In the genomic region with DNA sequence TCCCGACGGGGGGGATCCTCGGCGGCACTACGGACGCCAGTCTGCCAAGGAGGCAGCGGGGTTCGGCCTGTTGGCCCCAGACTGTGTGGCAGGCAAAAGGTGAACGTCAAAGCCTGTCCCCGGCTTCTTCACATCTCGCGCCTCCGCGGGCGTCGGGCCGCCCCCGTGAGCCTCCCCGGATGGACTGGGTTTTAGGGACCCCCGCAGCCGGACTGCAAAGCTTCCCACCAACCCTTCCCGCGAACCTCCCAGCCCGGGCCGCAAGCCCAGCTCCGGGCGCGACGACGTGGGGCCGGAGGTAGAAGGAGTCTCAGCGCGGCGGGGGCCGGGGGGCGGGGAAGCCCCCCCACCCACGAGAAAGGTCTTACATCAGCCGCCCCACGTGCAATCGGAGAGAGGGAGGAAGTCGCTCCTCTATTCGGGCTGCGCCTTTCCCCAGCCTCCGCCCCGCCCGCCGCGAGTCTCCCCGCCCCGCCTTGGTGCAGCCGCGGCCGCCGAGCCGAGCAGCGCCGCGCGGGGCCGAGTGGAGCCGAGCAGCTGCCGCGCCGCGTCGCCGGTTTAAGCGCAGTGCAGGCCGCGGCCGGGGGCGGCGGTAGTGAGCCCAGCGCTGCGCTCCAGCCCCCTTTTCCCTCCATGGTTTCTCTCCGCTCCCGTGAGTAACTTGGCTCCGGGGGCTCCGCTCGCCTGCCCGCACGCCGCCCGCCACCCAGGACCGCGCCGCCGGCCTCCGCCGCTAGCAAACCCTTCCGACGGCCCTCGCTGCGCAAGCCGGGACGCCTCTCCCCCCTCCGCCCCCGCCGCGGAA, we compare ENCODE assay signal across 8 cellular contexts. TPM values are rescaled to one million over a fixed set of nuclear protein-coding genes. Genes with fewer than 3 reads are reported as not detected.
DNase-seq lines count a peak whose midpoint lies in the region; ATAC-seq and TF ChIP-seq lines count a peak whose summit lies in the region.

A gene (plus strand): TSS at position 623 of the 805 bp plus-strand sequence. CDS start 215 bp downstream, outside the sequence.

- H3K27me3 ChIP-seq in kidney epithelial cell (ENCODE audit: control insufficient read depth, insufficient read depth, low read length) = no peaks in the 10 kb centered on the region

- H3K36me3 ChIP-seq in kidney epithelial cell (ENCODE audit: control insufficient read depth, insufficient read depth, low read length) = no peaks in the 10 kb centered on the region

- peak within 1 kb of the TSS; percentile 79 for H3K4me3 ChIP-seq in AG10803 (ENCODE audit: low read length)
- peak within 1 kb of the TSS; percentile 73 for H3K4me3 ChIP-seq in kidney epithelial cell (ENCODE audit: low read depth, low read length)

- TF ChIP-seq CTCF in AG10803 (conservative IDR thresholded peaks at IDR 0.05; ENCODE audit: low read length) = peak; percentile 59
- TF ChIP-seq CTCF in kidney epithelial cell (IDR thresholded peaks at IDR 0.05; ENCODE audit: insufficient read depth, low read length, poor library complexity, severe bottlenecking) = peak; percentile 47

- peak; percentile 71 for ATAC-seq in GM18909 (IDR thresholded peaks at IDR 0.05; ENCODE audit: poor library complexity, unreplicated experiment)
- ATAC-seq in HG03159 (IDR thresholded peaks at IDR 0.05; ENCODE audit: unreplicated experiment) = peak; percentile 76

- DNase-seq in AG10803 (ENCODE audit: low read depth) (peak; percentile 94), NCI-H446 (lab: John Stamatoyannopoulos, UW) (peak; percentile 70 to 86), cerebellar cortex (ENCODE audit: low spot score) (peak; percentile 80), kidney epithelial cell (ENCODE audit: low read depth) (peak; percentile 38)
- DNase-seq in activated CD4-positive, CD25-positive, alpha-beta regulatory T cell treated with anti-CD3 and anti-CD28 coated beads, Interleukin-2, amount 50 U/mL, for 72 hours = peak; percentile 95
- peak; percentile 97 for DNase-seq in stimulated activated CD4-positive, alpha-beta T cell treated with anti-CD3 and anti-CD28 coated beads, Interleukin-15, amount 100 ng/mL, for 24 hours

RNA-seq across cellular contexts. Expression of the gene that starts here (rescaled TPM):
- total RNA-seq in kidney epithelial cell = 21.8 and 24.1 TPM in 2 replicates

Comparison
In these comparisons a context has a peak if more than half of its experiments do, and no peak if none do; other contexts are left out.
1. Peak in every context shown above with its lines: DNase-seq, ATAC-seq and H3K4me3 ChIP-seq.
2. DNase-seq: peak in every context shown above with its lines; median percentile 97 in stimulated activated CD4-positive, alpha-beta T cell treated with anti-CD3 and anti-CD28 coated beads, Interleukin-15, amount 100 ng/mL, for 24 hours; 95 in activated CD4-positive, CD25-positive, alpha-beta regulatory T cell treated with anti-CD3 and anti-CD28 coated beads, Interleukin-2, amount 50 U/mL, for 72 hours; 94 in AG10803; 80 in cerebellar cortex; 78 in NCI-H446; 38 in kidney epithelial cell.